In genomic region chr1:23624440-23624839, GRCh38 we compare ENCODE assay signal across 12 cellular contexts.
DNase-seq lines count a peak whose midpoint lies in the region; ATAC-seq and TF ChIP-seq lines count a peak whose summit lies in the region.
"Had no signal": no experiment of that assay in that cellular context is flagged by ENCODE, and none has a peak within 500 bp of the region (broad histone marks: within the 10 kb centered on the region; RNA-seq: fewer than 3 reads in every experiment).

No MANE protein-coding gene starts in this region.

- ATAC-seq in naive B cell (ENCODE audit: low read depth in 2 of 2) (no peak), GM21786 (IDR thresholded peaks at IDR 0.05; ENCODE audit: unreplicated experiment) (no peak)

- H3K27ac Mint-ChIP-seq in naive B cell, result peak overlapping the region; percentile 87 to 96 (median 94)

- 0 out of 2 replicates have a peak overlapping the region, but pooled peaks have one; percentile 1 for H3K4me2 ChIP-seq in BLaER1

- no peak overlapping the region for H3K4me3 ChIP-seq in BLaER1
- no peak overlapping the region for H3K4me3 ChIP-seq in HEK293 (ENCODE audit: low read depth, low read length)
- H3K4me3 ChIP-seq in Peyer's patch, result no peak overlapping the region
- H3K4me3 ChIP-seq: BLaER1 treated with 17β-estradiol and CSF1 and Interleukin-3, amounts not matched to agents 10 nM and 100 nM; uterus had no signal

- CTCF ChIA-PET in HEK293 (lab: Yijun Ruan, JAX), result interaction anchor here (1.3 kb wide), 2 partner anchors 9 to 10 kb away, joined by 3 to 4 read pairs; no protein-coding TSS in a partner anchor

- no peak overlapping the region for H3K9ac ChIP-seq in BLaER1

- H3K9me3 ChIP-seq in BLaER1 (no peaks in the 10 kb centered on the region), HEK293 (ENCODE audit: control insufficient read depth, insufficient read depth, low read depth, low read length) (no peaks in the 10 kb centered on the region), Peyer's patch (no peaks in the 10 kb centered on the region)
- H3K9me3 ChIP-seq: BLaER1 treated with 17β-estradiol and CSF1 and Interleukin-3, amounts not matched to agents 10 nM and 100 nM; uterus had no signal

- DNase-seq in activated T-cell treated with anti-CD3 and anti-CD28 coated beads for 4 hours (peak; percentile 36), naive B cell (no peak), Peyer's patch (no peak), superior temporal gyrus (ENCODE audit: extremely low spot score) (no peak), NOMO-1 treated with dmso at 0.1 percent for 144 hours (lab: John Stamatoyannopoulos, UW; ENCODE audit: unreplicated experiment) (no peak)
- DNase-seq: mesendoderm, NCI-H1436 treated with DMSO at 0.1 percent for 48 hours, uterus had no signal

- peaks cover 82% of the 10 kb centered on the region for H3K4me1 ChIP-seq in BLaER1
- H3K4me1 ChIP-seq in HEK293 (ENCODE audit: control insufficient read depth, insufficient read depth, low read length), result no peaks in the 10 kb centered on the region
- peaks cover 0 to 18% (median 13%) of the 10 kb centered on the region in 4 donors for H3K4me1 ChIP-seq in Peyer's patch
- H3K4me1 ChIP-seq: uterus had no signal

- TF ChIP-seq POLR2A in Peyer's patch (IDR thresholded peaks at IDR 0.05), result no peak

- H3K36me3 ChIP-seq in BLaER1 (no peaks in the 10 kb centered on the region), HEK293 (ENCODE audit: control insufficient read depth in 2 of 2, insufficient read depth in 1 of 2, low read length in 2 of 2) (no peaks in the 10 kb centered on the region), Peyer's patch (no peaks in the 10 kb centered on the region)
- H3K36me3 ChIP-seq: BLaER1 treated with 17β-estradiol and CSF1 and Interleukin-3, amounts not matched to agents 10 nM and 100 nM; uterus had no signal

- H3K27me3 Mint-ChIP-seq in naive B cell, result no peaks in the 10 kb centered on the region

- peaks cover 0 to 11% (median 0%) of the 10 kb centered on the region in 7 donors for H3K9me3 Mint-ChIP-seq in naive B cell

- peak overlapping the region; percentile 52 to 93 (median 78) for H3K4me3 Mint-ChIP-seq in naive B cell

- H4K20me1 ChIP-seq in BLaER1, result no peaks in the 10 kb centered on the region
- H4K20me1 ChIP-seq: BLaER1 treated with 17β-estradiol and CSF1 and Interleukin-3, amounts not matched to agents 10 nM and 100 nM had no signal

- peaks cover 0 to 18% of the 10 kb centered on the region in 2 donors for H3K36me3 Mint-ChIP-seq in naive B cell

- peaks cover 77 to 98% (median 88%) of the 10 kb centered on the region in 3 donors for H3K4me1 Mint-ChIP-seq in naive B cell

- no peak for TF ChIP-seq CTCF in HEK293 (tag by site-specific recombination; IDR thresholded peaks at IDR 0.05)
- no peak for TF ChIP-seq CTCF in Peyer's patch (IDR thresholded peaks at IDR 0.05)

- 0 out of 2 replicates have a peak overlapping the region, but pooled peaks have one; percentile 14 for H3K27ac ChIP-seq in BLaER1
- no peak overlapping the region for H3K27ac ChIP-seq in HEK293 (ENCODE audit: extremely low read depth, low read depth, low read length)
- peak overlapping the region in 1 of 4 donors; percentile 8 for H3K27ac ChIP-seq in Peyer's patch
- H3K27ac ChIP-seq: uterus had no signal

- POLR2A ChIA-PET in HEK293 (lab: Yijun Ruan, JAX), result interaction anchor here (1.5 kb wide), 1 partner anchor 65 kb away, joined by 6 read pairs; the partner anchor contains the start of gene ID3

- H3K27me3 ChIP-seq in BLaER1 (no peaks in the 10 kb centered on the region), Peyer's patch (no peaks in the 10 kb centered on the region)
- H3K27me3 ChIP-seq: uterus had no signal

TF ChIP-seq in HEK293, 187 proteins besides CTCF, POLR2A, EP300 and RAD21:
- TF ChIP-seq ZNF623 (tag by site-specific recombination; IDR thresholded peaks at IDR 0.05), result peak; percentile 98
- no peak for TF ChIP-seq AEBP2 (tag by site-specific recombination; IDR thresholded peaks at IDR 0.05; ENCODE audit: borderline replicate concordance)
